In the genomic region with DNA sequence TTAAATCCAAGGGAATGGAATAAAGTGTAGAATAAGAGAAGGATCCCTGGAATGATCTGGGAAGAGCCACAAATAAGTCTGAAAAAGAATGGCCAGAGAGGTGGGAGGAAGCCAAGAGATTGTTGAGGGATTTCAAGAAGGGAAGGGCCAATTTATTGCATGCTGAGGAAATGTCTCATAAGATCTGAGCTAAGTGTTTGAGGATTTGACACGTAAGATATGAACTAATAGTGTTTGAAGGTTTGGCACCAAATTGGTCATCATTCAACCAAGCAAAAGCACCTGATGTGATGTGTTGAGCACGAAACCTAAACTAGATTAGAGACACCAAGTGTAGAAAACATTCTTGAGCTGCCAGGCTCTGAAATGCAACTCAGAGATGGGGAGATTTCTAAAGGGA, we compare ENCODE assay signal across 17 cellular contexts.
DNase-seq lines count a peak whose midpoint lies in the region; ATAC-seq and TF ChIP-seq lines count a peak whose summit lies in the region.
"Had no signal": no experiment of that assay in that cellular context is flagged by ENCODE, and none has a peak within 500 bp of the region (broad histone marks: within the 10 kb centered on the region; RNA-seq: fewer than 3 reads in every experiment).

No MANE protein-coding gene starts in this region.

- no peaks in the 10 kb centered on the region for H3K4me1 Mint-ChIP-seq in natural killer cell

- H3K27ac Mint-ChIP-seq in natural killer cell, result no peak overlapping the region
- H3K27ac Mint-ChIP-seq: activated CD8-positive, alpha-beta T cell treated with anti-CD3 and anti-CD28 coated beads for 36 hours had no signal

- no peaks in the 10 kb centered on the region for H3K36me3 Mint-ChIP-seq in natural killer cell

- peak; percentile 69 for ATAC-seq in GM18498 (IDR thresholded peaks at IDR 0.05; ENCODE audit: unreplicated experiment)
- ATAC-seq in GM19452 (IDR thresholded peaks at IDR 0.05; ENCODE audit: unreplicated experiment), result peak; percentile 70
- ATAC-seq in HG02798 (IDR thresholded peaks at IDR 0.05; ENCODE audit: poor library complexity, unreplicated experiment), result peak; percentile 87
- ATAC-seq in HG03442 (IDR thresholded peaks at IDR 0.05; ENCODE audit: unreplicated experiment), result peak; percentile 88
- no peak for ATAC-seq in HG03571 (IDR thresholded peaks at IDR 0.05; ENCODE audit: unreplicated experiment)
- no peak for ATAC-seq in natural killer cell
- no peak for ATAC-seq in esophagus mucosa
- ATAC-seq: activated CD8-positive, alpha-beta T cell treated with anti-CD3 and anti-CD28 coated beads for 36 hours had no signal

- TF ChIP-seq CTCF in natural killer cell (IDR thresholded peaks at IDR 0.05), result no peak

- intact Hi-C loops in natural killer cell (cut with micrococcal nuclease), result no loop called here

- H3K27me3 Mint-ChIP-seq in natural killer cell (ENCODE audit: low read depth in 2 of 2), result no peaks in the 10 kb centered on the region

- no peak overlapping the region for H3K4me3 Mint-ChIP-seq in natural killer cell
- H3K4me3 Mint-ChIP-seq: activated CD8-positive, alpha-beta T cell treated with anti-CD3 and anti-CD28 coated beads for 36 hours had no signal

- H3K9me3 Mint-ChIP-seq in natural killer cell, result peaks cover 2 to 3% of the 10 kb centered on the region in 2 donors
- H3K9me3 Mint-ChIP-seq: activated CD8-positive, alpha-beta T cell treated with anti-CD3 and anti-CD28 coated beads for 36 hours had no signal

- DNase-seq in activated CD4-positive, CD25-positive, alpha-beta regulatory T cell (lab: John Stamatoyannopoulos, UW), result no peak
- DNase-seq in natural killer cell, result no peak
- DNase-seq: activated CD8-positive, alpha-beta T cell treated with anti-CD3 and anti-CD28 coated beads for 36 hours; activated gamma-delta T cell treated with Interleukin-2 at 50 U/mL for 16 hours; Caco-2; dermis blood vessel endothelial cell; hypothalamus; MV-4-11; NCI-H2171; SIG-M5; stimulated activated CD4-positive, alpha-beta T cell treated with anti-CD3 and anti-CD28 coated beads, Interleukin-15, amount 100 ng/mL, for 24 hours had no signal

Comparison
In these comparisons a context has a peak if more than half of its experiments do, and no peak if none do; other contexts are left out.
1. ATAC-seq: peak in GM18498 (single experiment), GM19452 (single experiment), HG02798 (single experiment) and HG03442 (single experiment); none in HG03571 (single experiment), natural killer cell (0 of 3) and esophagus mucosa (single experiment).